ENCODE assay signal across 1 cellular context in the genomic region with DNA sequence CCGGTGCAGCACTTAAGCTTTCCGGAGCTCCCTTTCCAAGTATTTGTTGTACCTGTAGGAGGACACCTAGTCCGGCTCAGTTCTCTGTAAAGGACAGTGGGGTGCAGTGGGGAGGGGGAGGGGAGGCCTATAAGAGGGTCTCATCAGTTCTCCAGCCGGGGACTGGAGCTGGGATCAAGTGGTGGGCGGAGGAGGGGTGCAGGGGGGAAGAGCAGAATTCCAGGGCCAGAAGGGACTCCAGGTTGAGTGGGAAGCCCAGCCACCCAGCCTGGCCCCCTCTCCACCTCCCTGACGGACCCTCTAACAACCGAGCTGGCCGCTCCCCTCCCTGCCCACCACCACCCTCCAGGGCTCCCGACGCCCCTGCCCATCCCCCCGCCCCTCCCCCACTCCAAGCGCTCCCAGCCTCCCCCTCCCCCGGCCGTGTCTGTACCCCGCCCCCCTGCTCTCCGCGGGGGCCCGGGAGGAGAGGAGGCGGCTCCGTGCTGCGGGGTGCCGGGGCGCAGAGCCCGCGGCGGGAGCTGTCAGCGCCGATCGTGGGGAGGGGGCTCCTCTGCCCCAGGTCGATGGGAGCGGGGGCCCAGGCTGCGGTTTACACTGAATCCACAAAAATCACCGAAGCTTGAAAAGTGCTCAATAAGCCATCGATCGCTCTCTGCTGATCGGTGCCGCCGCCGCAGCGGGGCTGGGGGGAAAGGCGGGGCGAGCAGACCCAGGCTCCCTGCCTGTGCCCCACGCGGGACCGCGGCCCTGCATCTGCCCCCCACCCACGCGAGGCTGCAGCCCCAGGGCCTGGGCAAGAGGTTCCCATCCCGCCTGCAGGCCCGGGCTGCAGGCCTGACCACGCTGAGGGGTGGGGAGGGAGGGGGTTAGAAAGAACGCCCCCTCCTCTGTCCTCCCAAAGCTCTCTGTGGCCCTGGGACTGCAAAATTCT.
A peak's percentile ranks its signal among the peaks of the same experiment; 100 is the strongest.
TF ChIP-seq lines count a peak whose summit lies in the region.

No MANE protein-coding gene starts in this region.

TF ChIP-seq in H1, 55 proteins besides CTCF, POLR2A, EP300 and RAD21:
- no peak for TF ChIP-seq CEBPB (IDR thresholded peaks at IDR 0.05; ENCODE audit: low read depth, low read length)
- no peak for TF ChIP-seq TCF12 (IDR thresholded peaks at IDR 0.05; ENCODE audit: low read depth, low read length)
- no peak for TF ChIP-seq RXRA (IDR thresholded peaks at IDR 0.05; ENCODE audit: insufficient read depth, low read depth, low read length)
- TF ChIP-seq, protein P1, sequence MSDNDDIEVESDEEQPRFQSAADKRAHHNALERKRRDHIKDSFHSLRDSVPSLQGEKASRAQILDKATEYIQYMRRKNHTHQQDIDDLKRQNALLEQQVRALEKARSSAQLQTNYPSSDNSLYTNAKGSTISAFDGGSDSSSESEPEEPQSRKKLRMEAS (IDR thresholded peaks at IDR 0.05), result no peak
- peak; percentile 26 for TF ChIP-seq EZH2 (IDR thresholded peaks at IDR 0.05; ENCODE audit: low read depth, low read length, severe bottlenecking)
- no peak for TF ChIP-seq SP1 (IDR thresholded peaks at IDR 0.05; ENCODE audit: low read depth, low read length)
- TF ChIP-seq KDM4A (IDR thresholded peaks at IDR 0.05; ENCODE audit: low read depth, low read length, severe bottlenecking), result peak; percentile 68
- no peak for TF ChIP-seq CBX8 (IDR thresholded peaks at IDR 0.05; ENCODE audit: borderline replicate concordance, low read depth, low read length)
- TF ChIP-seq BACH1 (IDR thresholded peaks at IDR 0.05; ENCODE audit: low read length), result 0 out of 2 replicates have a peak, but pooled peaks have one; percentile 43
- TF ChIP-seq PHF8 (conservative IDR thresholded peaks at IDR 0.05; ENCODE audit: low read depth, low read length), result no peak
- TF ChIP-seq TEAD4 (IDR thresholded peaks at IDR 0.05; ENCODE audit: low read depth, low read length), result no peak
- no peak for TF ChIP-seq RBBP5 (IDR thresholded peaks at IDR 0.05; ENCODE audit: borderline replicate concordance, low read depth, low read length)
- TF ChIP-seq ZNF274 (IDR thresholded peaks at IDR 0.05; ENCODE audit: borderline replicate concordance, extremely low read depth, low read length), result no peak
- no peak; the same call in 1 of the 2 replicates for TF ChIP-seq KDM1A (IDR thresholded peaks at IDR 0.05; ENCODE audit: borderline replicate concordance, low read length)
TF ChIP-seq in H1: peak in this region for 3.
